ENCODE assay signal across 2 cellular contexts in genomic region chr7:44969049-44969700, GRCh38.
TF ChIP-seq lines count a peak whose summit lies in the region.

No MANE protein-coding gene starts in this region.

TF ChIP-seq in SK-N-SH, 30 proteins besides CTCF, POLR2A, EP300 and RAD21 (continued from another document):
- TF ChIP-seq MEF2A (IDR thresholded peaks at IDR 0.05; ENCODE audit: borderline replicate concordance, low read depth), result no peak
- TF ChIP-seq REST (IDR thresholded peaks at IDR 0.05; ENCODE audit: low read depth, low read length), result no peak
- TF ChIP-seq IRF3 (IDR thresholded peaks at IDR 0.05; ENCODE audit: low read depth, low read length), result no peak
- no peak for TF ChIP-seq USF2 (IDR thresholded peaks at IDR 0.05; ENCODE audit: borderline replicate concordance, low read depth, low read length)
- no peak for TF ChIP-seq SIN3A (IDR thresholded peaks at IDR 0.05; ENCODE audit: borderline replicate concordance, low read depth, low read length)
- no peak for TF ChIP-seq POLR2AphosphoS5 (IDR thresholded peaks at IDR 0.05; ENCODE audit: low read depth, low read length)
- TF ChIP-seq TCF12 (IDR thresholded peaks at IDR 0.05), result no peak
- no peak for TF ChIP-seq FOXJ3 (CRISPR knock-in tag; IDR thresholded peaks at IDR 0.05)
- no peak for TF ChIP-seq PBX3 (IDR thresholded peaks at IDR 0.05)
- TF ChIP-seq EZH2phosphoT487 (IDR thresholded peaks at IDR 0.05; ENCODE audit: borderline replicate concordance, low read depth), result no peak
- no peak for TF ChIP-seq CHD2 (IDR thresholded peaks at IDR 0.05; ENCODE audit: low read length, partially characterized antibody)
- no peak for TF ChIP-seq MXI1 (IDR thresholded peaks at IDR 0.05; ENCODE audit: low read depth, low read length)
- TF ChIP-seq TAF1 (IDR thresholded peaks at IDR 0.05; ENCODE audit: borderline replicate concordance, low read depth, low read length), result no peak
- TF ChIP-seq RXRA (IDR thresholded peaks at IDR 0.05; ENCODE audit: borderline replicate concordance, low read depth), result no peak
- no peak for TF ChIP-seq ZBTB33 (IDR thresholded peaks at IDR 0.05; ENCODE audit: borderline replicate concordance, low read depth)
- no peak for TF ChIP-seq USF1 (IDR thresholded peaks at IDR 0.05; ENCODE audit: borderline replicate concordance, low read depth)
- TF ChIP-seq TEAD4 (IDR thresholded peaks at IDR 0.05; ENCODE audit: borderline replicate concordance, insufficient read depth), result no peak
TF ChIP-seq in SK-N-SH: peak in this region for 0.

TF ChIP-seq in SK-N-SH treated with all-trans-retinoic acid at 6 μM for 48 hours, 23 proteins besides CTCF, POLR2A, EP300 and RAD21 (continued from another document):
- TF ChIP-seq CREB5 (CRISPR knock-in tag; IDR thresholded peaks at IDR 0.05; ENCODE audit: low read depth) (no peak), GLIS3 (CRISPR knock-in tag; IDR thresholded peaks at IDR 0.05) (no peak), TSHZ2 (CRISPR knock-in tag; IDR thresholded peaks at IDR 0.05) (no peak), ZNF8 (CRISPR knock-in tag; IDR thresholded peaks at IDR 0.05) (no peak), CSDC2 (CRISPR knock-in tag; IDR thresholded peaks at IDR 0.05) (no peak), ZFP30 (CRISPR knock-in tag; IDR thresholded peaks at IDR 0.05) (no peak), POU6F1 (CRISPR knock-in tag; IDR thresholded peaks at IDR 0.05; ENCODE audit: borderline replicate concordance, low read depth) (no peak), PPARA (CRISPR knock-in tag; IDR thresholded peaks at IDR 0.05; ENCODE audit: borderline replicate concordance) (no peak), ARNTL (CRISPR knock-in tag; IDR thresholded peaks at IDR 0.05; ENCODE audit: borderline replicate concordance, low read depth) (no peak)
